Comparison of ENCODE assay signal across 27 cellular contexts in genomic region chr1:87981386-87981785, GRCh38.
"Had no signal": no experiment of that assay in that cellular context is flagged by ENCODE, and none has a peak within 500 bp of the region (broad histone marks: within the 10 kb centered on the region; RNA-seq: fewer than 3 reads in every experiment).

No MANE protein-coding gene starts in this region.

- H3K79me2 ChIP-seq: hepatocyte had no signal

- H3K4me1 Mint-ChIP-seq: naive thymus-derived CD8-positive, alpha-beta T cell; stimulated activated memory B cell treated with anti-CD40 and anti-IgM and Interleukin-4, amounts not matched to agents 10 μg/mL and 1 μg/mL and 100 μg/mL, for 72 hours had no signal

- H3K27ac Mint-ChIP-seq: naive thymus-derived CD8-positive, alpha-beta T cell; stimulated activated memory B cell treated with anti-CD40 and anti-IgM and Interleukin-4, amounts not matched to agents 10 μg/mL and 1 μg/mL and 100 μg/mL, for 72 hours; stimulated activated naive CD8-positive, alpha-beta T cell treated with anti-CD3 and anti-CD28 coated beads, Interleukin-15, Interleukin-2, amounts not matched to agents 100 ng/mL and 50 ng/mL, for 24 hours had no signal

- H3K36me3 Mint-ChIP-seq: naive thymus-derived CD8-positive, alpha-beta T cell; stimulated activated memory B cell treated with anti-CD40 and anti-IgM and Interleukin-4, amounts not matched to agents 10 μg/mL and 1 μg/mL and 100 μg/mL, for 72 hours had no signal

- DNase-seq: dorsolateral prefrontal cortex; effector CD4-positive, alpha-beta T cell; foreskin keratinocyte; heart left ventricle; kidney; mesenchymal stem cell; midbrain; naive thymus-derived CD8-positive, alpha-beta T cell; occipital lobe; ovary; posterior cingulate gyrus; psoas muscle; right cardiac atrium; spleen; stimulated activated CD4-positive, alpha-beta T cell treated with anti-CD3 and anti-CD28 coated beads, Interleukin-4, amount 100 ng/mL, for 4 hours; transverse colon; upper lobe of right lung had no signal

- ATAC-seq: gastroesophageal sphincter; heart left ventricle; left lobe of liver; naive thymus-derived CD8-positive, alpha-beta T cell; psoas muscle; right cardiac atrium; stimulated activated memory B cell treated with anti-CD40 and anti-IgM and Interleukin-4, amounts not matched to agents 10 μg/mL and 1 μg/mL and 100 μg/mL, for 72 hours; upper lobe of right lung had no signal

- H3K4me1 ChIP-seq: esophagus muscularis mucosa, gastroesophageal sphincter, psoas muscle, spleen, suprapubic skin, transverse colon, upper lobe of right lung, vagina had no signal

- H3K4me2 ChIP-seq: hepatocyte had no signal

- H3K9me3 ChIP-seq: esophagus muscularis mucosa, gastroesophageal sphincter, heart left ventricle, ovary, psoas muscle, spleen, suprapubic skin, transverse colon, upper lobe of right lung, vagina had no signal

- H3K4me3 ChIP-seq: dorsolateral prefrontal cortex, esophagus muscularis mucosa, gastroesophageal sphincter, heart left ventricle, hepatocyte, lung, ovary, psoas muscle, skin epidermis, spleen, suprapubic skin, transverse colon, upper lobe of right lung, vagina had no signal

- H3K9me3 Mint-ChIP-seq: naive thymus-derived CD8-positive, alpha-beta T cell; stimulated activated memory B cell treated with anti-CD40 and anti-IgM and Interleukin-4, amounts not matched to agents 10 μg/mL and 1 μg/mL and 100 μg/mL, for 72 hours; stimulated activated naive CD8-positive, alpha-beta T cell treated with anti-CD3 and anti-CD28 coated beads, Interleukin-15, Interleukin-2, amounts not matched to agents 100 ng/mL and 50 ng/mL, for 24 hours had no signal

- H3K36me3 ChIP-seq: esophagus muscularis mucosa, gastroesophageal sphincter, heart left ventricle, ovary, spleen, suprapubic skin, transverse colon, upper lobe of right lung, vagina had no signal

- H3K4me3 Mint-ChIP-seq: naive thymus-derived CD8-positive, alpha-beta T cell; stimulated activated memory B cell treated with anti-CD40 and anti-IgM and Interleukin-4, amounts not matched to agents 10 μg/mL and 1 μg/mL and 100 μg/mL, for 72 hours; stimulated activated naive CD8-positive, alpha-beta T cell treated with anti-CD3 and anti-CD28 coated beads, Interleukin-15, Interleukin-2, amounts not matched to agents 100 ng/mL and 50 ng/mL, for 24 hours had no signal

- H3K27me3 ChIP-seq: esophagus muscularis mucosa, foreskin keratinocyte, gastroesophageal sphincter, hepatocyte, ovary, suprapubic skin, transverse colon, upper lobe of right lung, vagina had no signal

- H3K27ac ChIP-seq: dorsolateral prefrontal cortex, esophagus muscularis mucosa, foreskin keratinocyte, gastroesophageal sphincter, heart left ventricle, hepatocyte, ovary, psoas muscle, skin epidermis, spleen, suprapubic skin, transverse colon, upper lobe of right lung, vagina had no signal
